Comparison of ENCODE assay signal across 9 cellular contexts in the genomic region with DNA sequence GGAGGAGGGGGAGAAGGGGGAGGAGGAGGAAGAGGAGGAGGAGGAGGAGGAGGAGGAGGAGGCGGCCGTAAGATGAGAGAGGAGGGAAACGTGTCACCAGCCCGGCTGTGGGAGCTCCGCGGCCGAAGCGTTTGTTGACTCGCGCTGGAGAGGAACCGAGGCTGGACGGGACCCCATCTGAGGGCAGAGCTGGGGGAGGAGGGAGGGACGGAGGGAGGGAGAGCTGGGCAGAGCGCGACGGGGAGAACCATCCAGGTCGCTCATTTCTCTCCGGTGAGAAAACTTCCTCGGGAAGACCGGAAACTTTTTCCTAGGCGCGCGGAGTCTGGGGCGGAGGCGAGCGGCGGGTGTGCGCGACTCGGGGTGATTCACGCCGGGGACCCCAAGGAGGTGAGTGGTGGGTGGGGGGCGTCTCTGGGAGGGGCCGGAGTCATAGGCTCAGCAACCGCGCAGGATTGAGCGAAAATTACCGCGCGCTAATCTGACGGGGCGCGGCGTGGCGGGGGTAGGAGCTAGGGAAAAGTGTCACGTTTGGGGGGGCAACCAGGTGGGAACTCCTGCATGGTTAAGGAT.
DNase-seq lines count a peak whose midpoint lies in the region; ATAC-seq and TF ChIP-seq lines count a peak whose summit lies in the region.
"Had no signal": no experiment of that assay in that cellular context is flagged by ENCODE, and none has a peak within 500 bp of the region (broad histone marks: within the 10 kb centered on the region; RNA-seq: fewer than 3 reads in every experiment).

No MANE protein-coding gene starts in this region.

- no peak for TF ChIP-seq EP300 in sigmoid colon (IDR thresholded peaks at IDR 0.05)

- no peak for ATAC-seq in HG03432 (IDR thresholded peaks at IDR 0.05; ENCODE audit: unreplicated experiment)
- ATAC-seq: HCT116 had no signal

- H3K4me3 ChIP-seq in AG09309 (ENCODE audit: control insufficient read depth, low read depth, low read length) (peak overlapping the region; percentile 93), HL-60 (replicated peaks; ENCODE audit: insufficient read depth, low read length) (peak overlapping the region; percentile 54), adipocyte (ENCODE audit: low read length) (peak overlapping the region; percentile 85), iPS DF 6.9 (ENCODE audit: low read length) (peak overlapping the region; percentile 39; the same call in 1 of the 2 replicates), sigmoid colon (peak overlapping the region; percentile 28 to 56 (median 48))

- peaks cover 14% of the 10 kb centered on the region for H3K4me1 ChIP-seq in adipocyte (ENCODE audit: control insufficient read depth, insufficient read depth, low read length)
- H3K4me1 ChIP-seq in iPS DF 6.9 (ENCODE audit: control insufficient read depth, insufficient read depth, low read length): no peaks in the 10 kb centered on the region
- peaks cover 0 to 23% (median 17%) of the 10 kb centered on the region in 4 donors for H3K4me1 ChIP-seq in sigmoid colon

- peaks cover 38% of the 10 kb centered on the region for H3K27me3 ChIP-seq in HL-60 (ENCODE audit: insufficient read depth, poor library complexity, severe bottlenecking)
- peaks cover 15% of the 10 kb centered on the region for H3K27me3 ChIP-seq in adipocyte (replicated peaks; ENCODE audit: control insufficient read depth, insufficient read depth, low read length)
- H3K27me3 ChIP-seq in iPS DF 6.9 (ENCODE audit: control insufficient read depth, insufficient read depth, low read length): peaks cover 2% of the 10 kb centered on the region; the same call in 1 of the 2 replicates
- H3K27me3 ChIP-seq in sigmoid colon: peaks cover 5 to 42% (median 14%) of the 10 kb centered on the region in 3 donors

- no peak for TF ChIP-seq POLR2A in sigmoid colon (IDR thresholded peaks at IDR 0.05)

- H3K36me3 ChIP-seq in adipocyte (ENCODE audit: control insufficient read depth, insufficient read depth, low read length, severe bottlenecking): no peaks in the 10 kb centered on the region
- no peaks in the 10 kb centered on the region for H3K36me3 ChIP-seq in iPS DF 6.9 (ENCODE audit: control insufficient read depth, insufficient read depth, low read length)
- H3K36me3 ChIP-seq in sigmoid colon: no peaks in the 10 kb centered on the region

- TF ChIP-seq CTCF in AG09309 (IDR thresholded peaks at IDR 0.05; ENCODE audit: control insufficient read depth, insufficient read depth, low read depth, low read length, missing control alignments): no peak
- no peak for TF ChIP-seq CTCF in HL-60 (IDR thresholded peaks at IDR 0.05; ENCODE audit: insufficient read depth, low read length)
- no peak for TF ChIP-seq CTCF in sigmoid colon (IDR thresholded peaks at IDR 0.05)

- peak overlapping the region; percentile 67 for H3K9ac ChIP-seq in adipocyte (ENCODE audit: low read length)

- no CpG with 5 or more reads among the region's 46 CpGs for WGBS in iPS DF 6.9 (ENCODE audit: insufficient coverage, insufficient read length)
- WGBS in sigmoid colon, 2 donors: 1% methylated on average over 46 of the region's 46 CpGs

- intact Hi-C loops in sigmoid colon (cut with DNase I): no loop called here

- no peaks in the 10 kb centered on the region for H3K9me3 ChIP-seq in adipocyte (ENCODE audit: control insufficient read depth, low read length)
- H3K9me3 ChIP-seq in iPS DF 6.9 (ENCODE audit: control insufficient read depth, insufficient read depth, low read length): no peaks in the 10 kb centered on the region
- no peaks in the 10 kb centered on the region for H3K9me3 ChIP-seq in sigmoid colon

- no peak for DNase-seq in AG09309 (ENCODE audit: low read depth)
- no peak for DNase-seq in HL-60 (ENCODE audit: low read depth in 1 of 2, low spot score in 1 of 2)
- DNase-seq in adipocyte (ENCODE audit: low read depth): peak; percentile 68
- no peak for DNase-seq in iPS DF 6.9 (ENCODE audit: low read depth, low spot score)
- peak; percentile 64 for DNase-seq in sigmoid colon
- DNase-seq in DMS153 (lab: John Stamatoyannopoulos, UW): no peak
- no peak for DNase-seq in pons (ENCODE audit: low spot score)

- H3K27ac ChIP-seq in HL-60 (replicated peaks) (no peak overlapping the region), iPS DF 6.9 (ENCODE audit: low read length) (no peak overlapping the region), sigmoid colon (peak overlapping the region; percentile 25 to 48 (median 32))

Comparison
In these comparisons a context has a peak if more than half of its experiments do, and no peak if none do; other contexts are left out.
1. DNase-seq: peak in adipocyte (single experiment) and sigmoid colon (single experiment); none in AG09309 (single experiment), HL-60 (0 of 2), iPS DF 6.9 (single experiment), DMS153 (single experiment) and pons (single experiment).
2. H3K4me3 ChIP-seq: peak in every context shown above with its lines; median percentile 93 in AG09309; 85 in adipocyte; 54 in HL-60; 48 in sigmoid colon; 39 in iPS DF 6.9.
3. H3K27ac ChIP-seq: peak in sigmoid colon (4 of 4); none in HL-60 (single experiment) and iPS DF 6.9 (single experiment).